In the genomic region with DNA sequence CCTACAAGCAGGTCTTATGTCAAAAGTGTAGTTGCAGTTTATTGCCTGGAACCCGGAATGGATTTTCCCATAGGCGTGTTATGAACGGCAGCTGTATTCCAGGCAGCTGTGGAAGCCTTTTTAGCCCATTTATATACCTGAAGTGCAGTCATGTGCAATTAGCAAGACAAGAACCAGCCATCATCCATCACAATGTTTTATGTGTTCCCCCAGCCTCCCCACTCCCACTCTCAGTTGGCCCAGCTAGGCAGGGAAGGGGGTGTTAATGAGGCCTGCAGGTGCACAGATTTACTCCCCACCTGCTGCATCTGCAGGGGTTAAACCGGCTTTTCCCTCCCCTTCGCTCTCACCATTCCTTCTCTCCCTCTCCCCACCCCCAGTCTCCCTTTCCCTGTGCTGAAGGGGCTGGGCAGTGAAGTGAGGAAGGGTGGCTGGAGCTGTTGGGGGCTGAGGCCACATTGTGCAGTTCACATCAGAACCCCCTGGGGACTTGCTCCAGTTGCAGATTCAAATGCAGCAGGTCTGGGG, we compare ENCODE assay signal across 16 cellular contexts.
DNase-seq lines count a peak whose midpoint lies in the region; ATAC-seq lines count a peak whose summit lies in the region.
"Had no signal": no experiment of that assay in that cellular context is flagged by ENCODE, and none has a peak within 500 bp of the region (broad histone marks: within the 10 kb centered on the region; RNA-seq: fewer than 3 reads in every experiment).

No MANE protein-coding gene starts in this region.

- ATAC-seq in HG03097 (IDR thresholded peaks at IDR 0.05; ENCODE audit: low FRiP score, unreplicated experiment) = no peak
- ATAC-seq: heart left ventricle, lower lobe of right lung, upper lobe of right lung had no signal

- DNase-seq in NCI-H748 (lab: John Stamatoyannopoulos, UW; ENCODE audit: unreplicated experiment) = peak; percentile 42
- no peak for DNase-seq in NCI-H748 treated with DMSO at 0.1 percent for 48 hours (lab: John Stamatoyannopoulos, UW)
- peak; percentile 49 for DNase-seq in NCI-H2227 (lab: John Stamatoyannopoulos, UW; ENCODE audit: unreplicated experiment)
- DNase-seq in iPS-NIHi11 (ENCODE audit: low spot score) = peak; percentile 35
- DNase-seq in COLO829 (ENCODE audit: low spot score) = no peak
- DNase-seq in cerebellar cortex (ENCODE audit: low spot score) = no peak
- no peak for DNase-seq in inferior parietal cortex (ENCODE audit: extremely low spot score)
- DNase-seq: activated B cell treated with CpG ODN at 0.5 μM for 24 hours; activated CD4-positive, alpha-beta memory T cell treated with anti-CD3 and anti-CD28 coated beads for 36 hours; COR-L47; heart left ventricle; lower lobe of right lung; NCI-H2171 treated with DMSO at 0.1 percent for 48 hours; stimulated activated CD4-positive, alpha-beta T cell treated with anti-CD3 and anti-CD28 coated beads, Interleukin-12 subunit alpha, Interleukin-12 subunit beta, amount 100 ng/mL, for 4 hours; upper lobe of right lung had no signal

Comparison
In these comparisons a context has a peak if more than half of its experiments do, and no peak if none do; other contexts are left out.
1. DNase-seq: peak in NCI-H748 (single experiment), NCI-H2227 (single experiment) and iPS-NIHi11 (single experiment); none in NCI-H748 treated with DMSO at 0.1 percent for 48 hours (single experiment), COLO829 (single experiment), cerebellar cortex (single experiment) and inferior parietal cortex (single experiment).